Comparison of ENCODE assay signal across 19 cellular contexts in the genomic region with DNA sequence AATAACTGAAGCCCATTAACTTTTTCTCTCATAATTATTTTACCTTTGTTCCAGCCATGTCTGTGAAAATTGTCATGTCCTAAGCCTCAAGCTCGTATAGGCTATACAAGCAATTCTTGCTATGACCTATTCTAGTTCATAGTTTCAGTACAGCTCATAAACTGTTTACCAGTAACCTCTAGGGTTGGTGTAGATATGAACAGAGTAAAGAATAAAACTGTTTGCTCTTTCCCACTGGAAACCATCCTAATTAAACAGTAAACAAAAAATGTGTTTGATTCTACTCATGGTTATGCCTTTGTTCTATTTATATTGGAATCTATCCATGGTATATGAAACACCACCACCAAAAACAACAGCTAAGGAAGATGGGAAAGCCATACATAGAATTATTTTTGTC.
A peak's percentile ranks its signal among the peaks of the same experiment; 100 is the strongest.
DNase-seq lines count a peak whose midpoint lies in the region; ATAC-seq, FAIRE-seq and TF ChIP-seq lines count a peak whose summit lies in the region.
"Had no signal": no experiment of that assay in that cellular context is flagged by ENCODE, and none has a peak within 500 bp of the region (broad histone marks: within the 10 kb centered on the region; RNA-seq: fewer than 3 reads in every experiment).

No MANE protein-coding gene starts in this region.

- no peak for TF ChIP-seq POLR2A in HepG2 (IDR thresholded peaks at IDR 0.05; ENCODE audit: insufficient read depth in 1 of 2, low read depth in 2 of 2, low read length in 2 of 2)

- H3K4me2 ChIP-seq in HepG2 (ENCODE audit: low read depth, low read length), result no peak overlapping the region
- no peak overlapping the region for H3K4me2 ChIP-seq in PC-3 (ENCODE audit: low read length)

- TF ChIP-seq RAD21 in liver (IDR thresholded peaks at IDR 0.05), result peak in 1 of 2 donors; percentile 7
- no peak for TF ChIP-seq RAD21 in HepG2 (CRISPR knock-in tag; IDR thresholded peaks at IDR 0.05)

- H3K9ac ChIP-seq in liver (ENCODE audit: low read depth in 1 of 2, low read length in 2 of 2) (no peak overlapping the region), HepG2 (ENCODE audit: insufficient read depth, low read depth, low read length) (no peak overlapping the region), PC-3 (ENCODE audit: low read length) (0 out of 2 replicates have a peak overlapping the region, but pooled peaks have one; percentile 17)

- H3K9me3 ChIP-seq in liver (ENCODE audit: control insufficient read depth in 4 of 4, low read length in 3 of 4) (peaks cover 0 to 6% (median 0%) of the 10 kb centered on the region in 4 donors), HepG2 (ENCODE audit: low read length) (peaks cover 77% of the 10 kb centered on the region), PC-3 (ENCODE audit: low read length) (no peaks in the 10 kb centered on the region), pancreas (no peaks in the 10 kb centered on the region)

- peaks cover 9% of the 10 kb centered on the region for H3F3A ChIP-seq in PC-3 (ENCODE audit: low read length, unreplicated experiment)

- peaks cover 3 to 4% of the 10 kb centered on the region in 2 donors for H3K9me3 Mint-ChIP-seq in stimulated activated naive B cell treated with anti-CD40 and anti-IgM and Interleukin-4, amounts not matched to agents 10 μg/mL and 1 μg/mL and 100 μg/mL, for 72 hours

- H3K27me3 Mint-ChIP-seq in stimulated activated naive B cell treated with anti-CD40 and anti-IgM and Interleukin-4, amounts not matched to agents 10 μg/mL and 1 μg/mL and 100 μg/mL, for 72 hours, result no peaks in the 10 kb centered on the region

- no peak overlapping the region for H3K4me3 Mint-ChIP-seq in stimulated activated naive B cell treated with anti-CD40 and anti-IgM and Interleukin-4, amounts not matched to agents 10 μg/mL and 1 μg/mL and 100 μg/mL, for 72 hours
- H3K4me3 Mint-ChIP-seq: H9 had no signal

- TF ChIP-seq EP300 in HepG2 (IDR thresholded peaks at IDR 0.05; ENCODE audit: low read depth in 2 of 2, low read length in 2 of 2) (no peak), HepG2 (CRISPR knock-in tag; IDR thresholded peaks at IDR 0.05; ENCODE audit: borderline replicate concordance) (no peak)

- TF ChIP-seq CTCF in liver (IDR thresholded peaks at IDR 0.05; ENCODE audit: low read depth, low read length, missing input control) (no peak), HepG2 (CRISPR knock-in tag; IDR thresholded peaks at IDR 0.05) (no peak), PC-3 (conservative IDR thresholded peaks at IDR 0.05; ENCODE audit: low read depth, low read length) (no peak), pancreas (IDR thresholded peaks at IDR 0.05) (no peak)

- 31% methylated on average over 1 of the region's 1 CpG for WGBS in liver
- 3% methylated on average over 1 of the region's 1 CpG for WGBS in HepG2 (ENCODE audit: low lambda C conversion rate)
- 28 to 31% methylated on average over 1 of the region's 1 CpG for WGBS in pancreas, 2 donors

- in situ Hi-C loops in HepG2 (cut with HindIII; ENCODE audit: extremely low pct_ligation_motif_present, low pct_unique_long_range_greater_than_20kb), result no loop called here

- no peak overlapping the region for H3K4me3 ChIP-seq in liver (ENCODE audit: low read depth in 1 of 3, low read length in 3 of 3)
- H3K4me3 ChIP-seq in HepG2 (replicated peaks in 1 of 3; ENCODE audit: insufficient read depth in 1 of 3, low read depth in 2 of 3, low read length in 3 of 3), result no peak overlapping the region
- no peak overlapping the region for H3K4me3 ChIP-seq in PC-3 (ENCODE audit: low read length)
- no peak overlapping the region for H3K4me3 ChIP-seq in pancreas

- intact Hi-C loops in HepG2 (cut with micrococcal nuclease; ENCODE audit: unreplicated experiment), result no loop called here
- intact Hi-C loops in PC-3 (cut with micrococcal nuclease), result loop anchor here (1.0 to 10.0 kb wide), 3 partner anchors 41 to 191 kb away; no protein-coding TSS in a partner anchor
- intact Hi-C loops in pancreas (cut with DNase I), result no loop called here

- H3K9me2 ChIP-seq in PC-3 (replicated peaks; ENCODE audit: low read length), result no peaks in the 10 kb centered on the region

- DNase-seq in HepG2 (ENCODE audit: low spot score) (no peak), NCI-H2029 treated with DMSO at 0.1 percent for 48 hours (lab: John Stamatoyannopoulos, UW) (peak; percentile 62), PC-3 (peak; percentile 63), pancreas (no peak), HCEC 1CT (no peak)
- DNase-seq in stimulated activated naive B cell treated with anti-CD40 and anti-IgM and Interleukin-4, amounts not matched to agents 10 μg/mL and 1 μg/mL and 100 μg/mL, for 72 hours, result no peak
- DNase-seq: ACHN, C1 segment of cervical spinal cord, DND-41, H9, KG1, NCI-H1436, NCI-H1930, NCI-H524 treated with DMSO at 0.1 percent for 48 hours, SIG-M5, T1000 had no signal

- CTCF ChIA-PET in HepG2 (lab: Yijun Ruan, JAX; ENCODE audit: low intra/inter-chr PET ratio, low total read pairs) (no interaction called here), PC-3 (lab: Charles Lee) (no interaction called here)

- H3K27ac ChIP-seq in liver (ENCODE audit: low read depth in 1 of 2, low read length in 2 of 2), result no peak overlapping the region
- no peak overlapping the region for H3K27ac ChIP-seq in HepG2 (ENCODE audit: extremely low read length, insufficient read depth, low read length)
- H3K27ac ChIP-seq in PC-3 (ENCODE audit: low read length), result peak overlapping the region; percentile 97
- H3K27ac ChIP-seq in pancreas, result no peak overlapping the region

- H3K79me2 ChIP-seq in HepG2 (ENCODE audit: insufficient read depth, low read length) (no peaks in the 10 kb centered on the region), PC-3 (ENCODE audit: low read length) (no peaks in the 10 kb centered on the region)

- H4K20me1 ChIP-seq in HepG2 (ENCODE audit: insufficient read depth, low read length) (no peaks in the 10 kb centered on the region), PC-3 (ENCODE audit: low read length) (no peaks in the 10 kb centered on the region)

- H3K36me3 ChIP-seq in liver (ENCODE audit: control insufficient read depth in 4 of 4, insufficient read depth in 3 of 4, low read depth in 1 of 4, low read length in 3 of 4) (no peaks in the 10 kb centered on the region), HepG2 (replicated peaks in 1 of 2; ENCODE audit: control insufficient read depth in 1 of 2, insufficient read depth in 2 of 2, low read length in 2 of 2) (no peaks in the 10 kb centered on the region), PC-3 (ENCODE audit: low read depth, low read length) (no peaks in the 10 kb centered on the region), pancreas (no peaks in the 10 kb centered on the region)

- no peaks in the 10 kb centered on the region for H3K36me3 Mint-ChIP-seq in stimulated activated naive B cell treated with anti-CD40 and anti-IgM and Interleukin-4, amounts not matched to agents 10 μg/mL and 1 μg/mL and 100 μg/mL, for 72 hours

- POLR2A ChIA-PET in HepG2 (lab: Yijun Ruan, JAX), result no interaction called here
- POLR2A ChIA-PET in PC-3 (lab: Charles Lee; ENCODE audit: unreplicated experiment), result no interaction called here

- H3K27ac Mint-ChIP-seq in stimulated activated naive B cell treated with anti-CD40 and anti-IgM and Interleukin-4, amounts not matched to agents 10 μg/mL and 1 μg/mL and 100 μg/mL, for 72 hours, result no peak overlapping the region
- H3K27ac Mint-ChIP-seq: H9 had no signal

- H2AFZ ChIP-seq in HepG2 (ENCODE audit: low read length) (no peak overlapping the region), PC-3 (ENCODE audit: low read length) (no peak overlapping the region)

- H3K4me1 ChIP-seq in liver (ENCODE audit: control insufficient read depth in 4 of 4, insufficient read depth in 4 of 4, low read length in 3 of 4) (peaks cover 0 to 7% (median 0%) of the 10 kb centered on the region in 4 donors), HepG2 (ENCODE audit: insufficient read depth, low read length) (no peaks in the 10 kb centered on the region), PC-3 (ENCODE audit: insufficient read depth, low read length) (peaks cover 36% of the 10 kb centered on the region), pancreas (peaks cover 0 to 2% (median 0%) of the 10 kb centered on the region in 3 donors)

- no peak for ATAC-seq in HepG2
- ATAC-seq in PC-3, result peak; percentile 85
- ATAC-seq in pancreas, result peak; percentile 85 to 99 (median 96)
- no peak for ATAC-seq in GM19397 (IDR thresholded peaks at IDR 0.05; ENCODE audit: unreplicated experiment)
- no peak for ATAC-seq in stimulated activated naive B cell treated with anti-CD40 and anti-IgM and Interleukin-4, amounts not matched to agents 10 μg/mL and 1 μg/mL and 100 μg/mL, for 72 hours (replicated peaks)
- ATAC-seq: SK-N-SH treated with all-trans-retinoic acid at 6 μM for 48 hours had no signal

- FAIRE-seq in HepG2 (lab: Jason Lieb, UNC), result no peak
- FAIRE-seq in pancreas (lab: Jason Lieb, UNC), result no peak

- no TSS peak for BruUV-seq in HepG2 (replicated peaks; lab: Mats Ljungman, UMichigan)
- BruUV-seq in PC-3 (replicated peaks; lab: Mats Ljungman, UMichigan), result no TSS peak

- H3K27me3 ChIP-seq in liver (ENCODE audit: control insufficient read depth in 4 of 4, insufficient read depth in 4 of 4, low read length in 3 of 4) (peaks cover 0 to 3% (median 0%) of the 10 kb centered on the region in 4 donors), HepG2 (ENCODE audit: control insufficient read depth in 1 of 2, insufficient read depth in 2 of 2, low read length in 2 of 2) (no peaks in the 10 kb centered on the region), PC-3 (ENCODE audit: low read length) (no peaks in the 10 kb centered on the region), pancreas (no peaks in the 10 kb centered on the region)

- H3K4me1 Mint-ChIP-seq in stimulated activated naive B cell treated with anti-CD40 and anti-IgM and Interleukin-4, amounts not matched to agents 10 μg/mL and 1 μg/mL and 100 μg/mL, for 72 hours, result no peaks in the 10 kb centered on the region
- H3K4me1 Mint-ChIP-seq: H9 had no signal

TF ChIP-seq in liver, 16 proteins besides CTCF, POLR2A, EP300 and RAD21:
- TF ChIP-seq HNF4A (conservative IDR thresholded peaks at IDR 0.05), result peak in 1 of 2 donors; percentile 20
- TF ChIP-seq FOXA2 (IDR thresholded peaks at IDR 0.05), result peak; percentile 26
- peak in 1 of 2 donors; percentile 15 for TF ChIP-seq RXRA (IDR thresholded peaks at IDR 0.05)
- no peak for TF ChIP-seq FOXA1 (IDR thresholded peaks at IDR 0.05)

TF ChIP-seq in HepG2, 621 proteins besides CTCF, POLR2A, EP300 and RAD21 (continues in another document):
- no peak for TF ChIP-seq NKX3-1 (CRISPR knock-in tag; IDR thresholded peaks at IDR 0.05)
- TF ChIP-seq ZNF367 (CRISPR knock-in tag; IDR thresholded peaks at IDR 0.05; ENCODE audit: borderline replicate concordance), result no peak
- TF ChIP-seq, protein P1, sequence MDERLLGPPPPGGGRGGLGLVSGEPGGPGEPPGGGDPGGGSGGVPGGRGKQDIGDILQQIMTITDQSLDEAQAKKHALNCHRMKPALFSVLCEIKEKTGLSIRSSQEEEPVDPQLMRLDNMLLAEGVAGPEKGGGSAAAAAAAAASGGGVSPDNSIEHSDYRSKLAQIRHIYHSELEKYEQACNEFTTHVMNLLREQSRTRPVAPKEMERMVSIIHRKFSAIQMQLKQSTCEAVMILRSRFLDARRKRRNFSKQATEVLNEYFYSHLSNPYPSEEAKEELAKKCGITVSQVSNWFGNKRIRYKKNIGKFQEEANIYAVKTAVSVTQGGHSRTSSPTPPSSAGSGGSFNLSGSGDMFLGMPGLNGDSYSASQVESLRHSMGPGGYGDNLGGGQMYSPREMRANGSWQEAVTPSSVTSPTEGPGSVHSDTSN (CRISPR knock-in tag; IDR thresholded peaks at IDR 0.05), result no peak
- TF ChIP-seq ZNF709 (CRISPR knock-in tag; IDR thresholded peaks at IDR 0.05), result no peak
- no peak for TF ChIP-seq ZSCAN21 (CRISPR knock-in tag; IDR thresholded peaks at IDR 0.05; ENCODE audit: borderline replicate concordance)

Comparison
In these comparisons a context has a peak if more than half of its experiments do, and no peak if none do; other contexts are left out.
1. ATAC-seq: peak in PC-3 (single experiment) and pancreas (4 of 4); none in HepG2 (single experiment), GM19397 (single experiment) and stimulated activated naive B cell treated with anti-CD40 and anti-IgM and Interleukin-4, amounts not matched to agents 10 μg/mL and 1 μg/mL and 100 μg/mL, for 72 hours (0 of 2).
2. DNase-seq: peak in NCI-H2029 treated with DMSO at 0.1 percent for 48 hours (single experiment) and PC-3 (single experiment); none in HepG2 (single experiment), pancreas (0 of 6), HCEC 1CT (single experiment) and stimulated activated naive B cell treated with anti-CD40 and anti-IgM and Interleukin-4, amounts not matched to agents 10 μg/mL and 1 μg/mL and 100 μg/mL, for 72 hours (single experiment).